ENCODE assay signal across 28 cellular contexts in the genomic region with DNA sequence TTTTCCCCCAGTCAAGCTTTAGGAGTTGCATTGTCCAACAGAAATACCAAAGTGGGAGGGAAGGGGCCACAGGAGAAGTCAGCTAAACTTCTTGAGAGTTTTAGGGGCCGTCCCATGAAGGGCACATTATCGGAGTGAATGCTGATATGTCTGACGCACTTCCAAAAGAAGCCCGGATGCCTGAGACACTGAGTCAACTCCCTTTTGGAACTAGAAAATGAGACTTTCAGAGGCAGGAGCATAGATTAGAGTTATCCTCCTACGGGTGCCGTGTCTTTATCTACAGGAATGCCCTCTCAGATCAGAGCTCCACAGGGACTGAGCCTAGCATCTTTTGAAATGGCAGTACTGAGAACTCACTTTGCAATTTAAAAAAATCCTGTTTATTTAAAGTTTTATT. TPM values are rescaled to one million over a fixed set of nuclear protein-coding genes. Genes with fewer than 3 reads are reported as not detected.
DNase-seq lines count a peak whose midpoint lies in the region; ATAC-seq, FAIRE-seq and TF ChIP-seq lines count a peak whose summit lies in the region.
"Had no signal": no experiment of that assay in that cellular context is flagged by ENCODE, and none has a peak within 500 bp of the region (broad histone marks: within the 10 kb centered on the region; RNA-seq: fewer than 3 reads in every experiment).

No MANE protein-coding gene starts in this region.

- H3K4me3 ChIP-seq in ascending aorta (peak overlapping the region in 1 of 2 donors; percentile 31), heart left ventricle (peak overlapping the region in 6 of 12 donors; percentile 2 to 32 (median 14)), psoas muscle (peak overlapping the region; percentile 43)
- H3K4me3 ChIP-seq: adrenal gland, esophagus squamous epithelium, upper lobe of right lung had no signal

- intact Hi-C loops in ascending aorta (cut with DNase I) (no loop called here), heart left ventricle (cut with DNase I) (no loop called here), psoas muscle (cut with DNase I) (no loop called here)

- no peak for FAIRE-seq in urothelium cell line (lab: Jason Lieb, UNC)
- FAIRE-seq: HepG2 had no signal

- ATAC-seq in heart left ventricle (peak in 3 of 4 donors; percentile 15 to 39 (median 24)), psoas muscle (peak; percentile 31 to 46 (median 38)), HG03108 (IDR thresholded peaks at IDR 0.05; ENCODE audit: unreplicated experiment) (no peak)
- ATAC-seq: HepG2; naive thymus-derived CD8-positive, alpha-beta T cell; upper lobe of right lung had no signal

- no peaks in the 10 kb centered on the region for H3K9me3 ChIP-seq in ascending aorta
- H3K9me3 ChIP-seq in heart left ventricle = no peaks in the 10 kb centered on the region
- no peaks in the 10 kb centered on the region for H3K9me3 ChIP-seq in psoas muscle
- H3K9me3 ChIP-seq: adrenal gland, esophagus squamous epithelium, upper lobe of right lung had no signal

- TF ChIP-seq CTCF in ascending aorta (IDR thresholded peaks at IDR 0.05) (no peak), heart left ventricle (IDR thresholded peaks at IDR 0.05) (no peak), psoas muscle (IDR thresholded peaks at IDR 0.05) (no peak)

- WGBS in heart left ventricle, 4 donors = 10 to 25% (median 21%) methylated on average over 6 of the region's 6 CpGs
- WGBS in psoas muscle, 3 donors = 26 to 44% (median 31%) methylated on average over 6 of the region's 6 CpGs

- H3K27ac ChIP-seq in ascending aorta (peak overlapping the region; percentile 17 to 38), heart left ventricle (peak overlapping the region; percentile 25 to 100 (median 84)), psoas muscle (peak overlapping the region; percentile 99)
- H3K27ac ChIP-seq: adrenal gland, esophagus squamous epithelium, HL-60, upper lobe of right lung had no signal

- H3K4me1 ChIP-seq in ascending aorta (peaks cover 0 to 20% of the 10 kb centered on the region in 2 donors), heart left ventricle (peaks cover 0 to 41% (median 8%) of the 10 kb centered on the region in 12 donors), psoas muscle (peaks cover 58% of the 10 kb centered on the region)
- H3K4me1 ChIP-seq: adrenal gland, esophagus squamous epithelium, upper lobe of right lung had no signal

- H3K27me3 ChIP-seq in ascending aorta (no peaks in the 10 kb centered on the region), heart left ventricle (peaks cover 0 to 8% (median 0%) of the 10 kb centered on the region in 9 donors), psoas muscle (ENCODE audit: insufficient read depth in 3 of 3, low read length in 2 of 3) (no peaks in the 10 kb centered on the region)
- H3K27me3 ChIP-seq: esophagus squamous epithelium, upper lobe of right lung had no signal

- TF ChIP-seq POLR2A in heart left ventricle (IDR thresholded peaks at IDR 0.05) = no peak

- H3K36me3 ChIP-seq in ascending aorta (no peaks in the 10 kb centered on the region), heart left ventricle (peaks cover 0 to under 1% (median 0%) of the 10 kb centered on the region in 9 donors), psoas muscle (ENCODE audit: insufficient read depth in 1 of 2, low read depth in 1 of 2) (no peaks in the 10 kb centered on the region)
- H3K36me3 ChIP-seq: adrenal gland, esophagus squamous epithelium, upper lobe of right lung had no signal

- DNase-seq in ELR (ENCODE audit: low read depth) (peak; percentile 33), ascending aorta (ENCODE audit: low spot score in 2 of 2) (no peak), heart left ventricle (no peak), psoas muscle (no peak), activated T-cell treated with anti-CD3 and anti-CD28 coated beads for 4 hours (no peak), urothelium cell line (ENCODE audit: low spot score) (no peak), NOMO-1 treated with DMSO at 0.1 percent for 48 hours (lab: John Stamatoyannopoulos, UW; ENCODE audit: unreplicated experiment) (no peak)
- DNase-seq: ACHN; activated CD4-positive, CD25-positive, alpha-beta regulatory T cell; activated naive CD4-positive, alpha-beta T cell treated with anti-CD3 and anti-CD28 coated beads for 36 hours; adrenal gland; central memory CD4-positive, alpha-beta T cell; esophagus squamous epithelium; HFFc6; midbrain; naive thymus-derived CD8-positive, alpha-beta T cell; NCI-H1048; NCI-H1694 treated with DMSO at 0.1 percent for 48 hours; NCI-H510A treated with DMSO at 0.1 percent for 48 hours; nucleus accumbens; SIG-M5; stimulated activated CD4-positive, alpha-beta T cell treated with anti-CD3 and anti-CD28 coated beads, Interleukin-2, amount 100 ng/mL, for 48 hours; T1000; upper lobe of right lung had no signal

RNA-seq across cellular contexts. Expression of a gene that starts 13.1 kb away (rescaled TPM):
- 10.5 TPM for total RNA-seq in ascending aorta
- total RNA-seq in heart left ventricle = 1,000 to 10,000 TPM; 1,403 to 4,007 (median 2,928) TPM
- 1,000 to 10,000 TPM; 1,024 to 1,237 TPM for polyA plus RNA-seq in heart left ventricle
- 1,000 to 10,000 TPM; 2,645 to 4,645 (median 3,147) TPM for total RNA-seq in psoas muscle
- polyA plus RNA-seq in psoas muscle = 1,000 to 10,000 TPM in 1 of 3 donors, 100 to 1,000 TPM in 2; 792 to 1,560 (median 952) TPM
- total RNA-seq: HFFc6 had no signal
- polyA plus RNA-seq: BJ; naive thymus-derived CD8-positive, alpha-beta T cell had no signal

Comparison
In these comparisons a context has a peak if more than half of its experiments do, and no peak if none do; other contexts are left out.
1. H3K27ac ChIP-seq: peak in every context shown above with its lines; median percentile 99 in psoas muscle; 84 in heart left ventricle; 28 in ascending aorta.
2. RNA of a gene that starts 13.1 kb away (total RNA-seq): 2,645 to 4,645 TPM in psoas muscle and 1,403 to 4,007 TPM in heart left ventricle; 10.5 TPM in ascending aorta (single experiment); every median in the first group is over 100 times any median in the second.